12 cellular contexts compared by ENCODE assay signal in genomic region chr14:70988452-70988851, GRCh38.
DNase-seq lines count a peak whose midpoint lies in the region; ATAC-seq, FAIRE-seq and TF ChIP-seq lines count a peak whose summit lies in the region.
"Had no signal": no experiment of that assay in that cellular context is flagged by ENCODE, and none has a peak within 500 bp of the region (broad histone marks: within the 10 kb centered on the region; RNA-seq: fewer than 3 reads in every experiment).

No MANE protein-coding gene starts in this region.

- H3K36me3 ChIP-seq in CD4-positive, CD25-positive, alpha-beta regulatory T cell (ENCODE audit: control insufficient read depth, insufficient read depth, low read length), result peaks cover 5% of the 10 kb centered on the region
- H3K36me3 ChIP-seq in H1 (ENCODE audit: control insufficient read depth in 2 of 4, insufficient read depth in 4 of 4, low read length in 3 of 4), result no peaks in the 10 kb centered on the region
- H3K36me3 ChIP-seq in colonic mucosa, result no peaks in the 10 kb centered on the region

- H3K9ac ChIP-seq in H1 (replicated peaks in 1 of 4; ENCODE audit: extremely low read depth in 1 of 4, low read depth in 3 of 4, low read length in 3 of 4) (no peak overlapping the region), colonic mucosa (ENCODE audit: low read depth in 2 of 2, low read length in 2 of 2) (no peak overlapping the region)

- H4K8ac ChIP-seq in H1 (ENCODE audit: extremely low read depth, insufficient read depth, low read length), result peak overlapping the region; percentile 45; the same call in 1 of the 2 replicates

- H4K5ac ChIP-seq in H1 (ENCODE audit: insufficient read length, low read depth, low read length), result no peak overlapping the region

- H3K4me2 ChIP-seq in H1 (ENCODE audit: insufficient read depth in 1 of 2, low read depth in 2 of 2, low read length in 2 of 2), result no peak overlapping the region

- intact Hi-C loops in activated CD4-positive, alpha-beta memory T cell treated with anti-CD3 and anti-CD28 coated beads for 36 hours (cut with micrococcal nuclease), result no loop called here
- intact Hi-C loops in colonic mucosa (cut with DNase I), result no loop called here

- no peak for TF ChIP-seq RAD21 in H1 (IDR thresholded peaks at IDR 0.05 in 1 of 2, conservative IDR thresholded peaks at IDR 0.05 in 1 of 2; ENCODE audit: low read depth in 2 of 2, low read length in 2 of 2)

- peak; percentile 55 to 64 for ATAC-seq in CD4-positive, CD25-positive, alpha-beta regulatory T cell (ENCODE audit: low read depth in 2 of 2)
- no peak for ATAC-seq in GM18909 (IDR thresholded peaks at IDR 0.05; ENCODE audit: poor library complexity, unreplicated experiment)

- peak overlapping the region; percentile 83 to 90 (median 86) for H3K4me3 Mint-ChIP-seq in CD4-positive, CD25-positive, alpha-beta regulatory T cell
- peak overlapping the region; percentile 64 for H3K4me3 Mint-ChIP-seq in activated CD4-positive, alpha-beta memory T cell treated with anti-CD3 and anti-CD28 coated beads for 36 hours

- POLR2A ChIA-PET in activated CD4-positive, alpha-beta memory T cell treated with anti-CD3 and anti-CD28 coated beads for 36 hours (lab: Charles Lee), result interaction anchor here (0.8 kb wide), 1 partner anchor 11 kb away, joined by 3 read pairs; no protein-coding TSS in a partner anchor
- POLR2A ChIA-PET in H1 (lab: Charles Lee; ENCODE audit: partially characterized antibody), result interaction anchor here (0.7 kb wide), 1 partner anchor 35 kb away, joined by 3 read pairs; no protein-coding TSS in a partner anchor

- peak overlapping the region; percentile 87 for H3K23ac ChIP-seq in H1 (ENCODE audit: insufficient read length)

- CTCF ChIA-PET in activated CD4-positive, alpha-beta memory T cell treated with anti-CD3 and anti-CD28 coated beads for 36 hours (lab: Charles Lee), result interaction anchor here (0.7 to 1.4 kb wide), 3 partner anchors 9 to 171 kb away, joined by 3 to 4 read pairs (median 3); partner anchors contain the start of gene PCNX1
- CTCF ChIA-PET in H1 (lab: Charles Lee; ENCODE audit: partially characterized antibody), result interaction anchor here (0.6 kb wide), 1 partner anchor 1898 kb away, joined by 3 read pairs; no protein-coding TSS in a partner anchor

- H3K14ac ChIP-seq in H1 (ENCODE audit: insufficient read length), result no peak overlapping the region

- TF ChIP-seq POLR2A in H1 (IDR thresholded peaks at IDR 0.05; ENCODE audit: control extremely low read depth in 1 of 2, low read depth in 2 of 2, low read length in 2 of 2), result no peak

- H2AFZ ChIP-seq in H1 (ENCODE audit: low read length), result no peak overlapping the region

- H3K36me3 Mint-ChIP-seq in CD4-positive, CD25-positive, alpha-beta regulatory T cell, result peaks cover 20% of the 10 kb centered on the region
- peaks cover 13% of the 10 kb centered on the region for H3K36me3 Mint-ChIP-seq in activated CD4-positive, alpha-beta memory T cell treated with anti-CD3 and anti-CD28 coated beads for 36 hours

- FAIRE-seq in H1 (lab: Jason Lieb, UNC), result no peak

- no peaks in the 10 kb centered on the region for H3K27me3 ChIP-seq in CD4-positive, CD25-positive, alpha-beta regulatory T cell (ENCODE audit: control insufficient read depth, insufficient read depth, low read length)
- H3K27me3 ChIP-seq in H1 (replicated peaks in 1 of 4; ENCODE audit: control insufficient read depth in 3 of 4, extremely low read depth in 1 of 4, insufficient read depth in 3 of 4, low read length in 3 of 4) (no peaks in the 10 kb centered on the region), colonic mucosa (no peaks in the 10 kb centered on the region)
- H3K27me3 ChIP-seq: MG63 had no signal

- H3K56ac ChIP-seq in H1 (replicated peaks; ENCODE audit: insufficient read length, low read depth, low read length), result no peak overlapping the region

- 87% methylated on average over 10 of the region's 10 CpGs; no CpG with 5 or more reads in 1 of the 2 experiments for whole genome bisulfite sequencing in H1 (ENCODE audit: extremely low coverage in 1 of 2, insufficient coverage in 1 of 2, insufficient read length in 1 of 2, insufficient replicate concordance in 2 of 2, low coverage in 1 of 2, low lambda C conversion rate in 2 of 2, missing lambda C conversion rate in 1 of 2), 2 experiments

- no peaks in the 10 kb centered on the region for H3K9me3 ChIP-seq in CD4-positive, CD25-positive, alpha-beta regulatory T cell (ENCODE audit: control insufficient read depth in 2 of 2, low read length in 2 of 2)
- H3K9me3 ChIP-seq in H1 (ENCODE audit: insufficient read depth in 2 of 2, low read depth in 1 of 2, low read length in 1 of 2) (no peaks in the 10 kb centered on the region), colonic mucosa (no peaks in the 10 kb centered on the region)
- H3K9me3 ChIP-seq: MG63 had no signal

- H3K18ac ChIP-seq in H1 (ENCODE audit: extremely low read depth, low read length), result no peak overlapping the region

- H3K27ac ChIP-seq in CD4-positive, CD25-positive, alpha-beta regulatory T cell (ENCODE audit: insufficient read depth, low read length, poor library complexity, severe bottlenecking), result peak overlapping the region; percentile 71
- H3K27ac ChIP-seq in H1 (ENCODE audit: low read depth, low read length) (no peak overlapping the region), colonic mucosa (no peak overlapping the region)

- no peak overlapping the region for H3K4ac ChIP-seq in H1 (replicated peaks; ENCODE audit: insufficient read length, low read depth, low read length)

- H4K91ac ChIP-seq in H1 (replicated peaks; ENCODE audit: insufficient read length, low read length), result no peak overlapping the region

- H3K27me3 Mint-ChIP-seq in CD4-positive, CD25-positive, alpha-beta regulatory T cell, result no peaks in the 10 kb centered on the region
- no peaks in the 10 kb centered on the region for H3K27me3 Mint-ChIP-seq in activated CD4-positive, alpha-beta memory T cell treated with anti-CD3 and anti-CD28 coated beads for 36 hours

- H2BK5ac ChIP-seq in H1 (ENCODE audit: low read depth, low read length), result no peak overlapping the region

- no peaks in the 10 kb centered on the region for H3K23me2 ChIP-seq in H1 (ENCODE audit: low read depth, low read length)

- TF ChIP-seq CTCF in H1 (IDR thresholded peaks at IDR 0.05; ENCODE audit: control extremely low read depth in 1 of 3, insufficient read depth in 1 of 3, low read depth in 1 of 3, low read length in 3 of 3) (no peak), colonic mucosa (IDR thresholded peaks at IDR 0.05) (no peak)

- no peak overlapping the region for H2BK12ac ChIP-seq in H1 (ENCODE audit: low read depth, low read length)

- H2BK20ac ChIP-seq in H1 (ENCODE audit: low read length), result no peak overlapping the region

- no peak overlapping the region for H2AK5ac ChIP-seq in H1 (ENCODE audit: low read depth, low read length)

- H3K9me3 Mint-ChIP-seq in CD4-positive, CD25-positive, alpha-beta regulatory T cell, result no peaks in the 10 kb centered on the region
- H3K9me3 Mint-ChIP-seq in activated CD4-positive, alpha-beta memory T cell treated with anti-CD3 and anti-CD28 coated beads for 36 hours, result no peaks in the 10 kb centered on the region

- H3K4me1 ChIP-seq in CD4-positive, CD25-positive, alpha-beta regulatory T cell (ENCODE audit: control insufficient read depth, insufficient read depth, low read length, poor library complexity, severe bottlenecking), result peaks cover 56% of the 10 kb centered on the region
- no peaks in the 10 kb centered on the region for H3K4me1 ChIP-seq in H1 (replicated peaks in 1 of 4; ENCODE audit: control insufficient read depth in 3 of 4, insufficient read depth in 4 of 4, low read length in 3 of 4)
- no peaks in the 10 kb centered on the region for H3K4me1 ChIP-seq in colonic mucosa

- TF ChIP-seq EP300 in H1 (IDR thresholded peaks at IDR 0.05; ENCODE audit: borderline replicate concordance in 1 of 2, low read depth in 2 of 2, low read length in 2 of 2), result no peak

- H3K4me1 Mint-ChIP-seq in CD4-positive, CD25-positive, alpha-beta regulatory T cell, result peaks cover 24 to 68% (median 42%) of the 10 kb centered on the region in 4 donors
- H3K4me1 Mint-ChIP-seq in activated CD4-positive, alpha-beta memory T cell treated with anti-CD3 and anti-CD28 coated beads for 36 hours (ENCODE audit: low read depth), result peaks cover 34% of the 10 kb centered on the region

- H3K4me3 ChIP-seq in CD4-positive, CD25-positive, alpha-beta regulatory T cell (ENCODE audit: low read depth, low read length), result peak overlapping the region; percentile 93
- H3K4me3 ChIP-seq in GM08714 (ENCODE audit: low read length) (peak overlapping the region; percentile 70; the same call in 1 of the 2 replicates), H1 (ENCODE audit: extremely low read depth in 1 of 4, insufficient read depth in 2 of 4, low read depth in 3 of 4, low read length in 4 of 4) (no peak overlapping the region), colonic mucosa (no peak overlapping the region)
- H3K4me3 ChIP-seq: MG63 had no signal

- H3K79me1 ChIP-seq in H1 (ENCODE audit: low read depth, low read length), result no peaks in the 10 kb centered on the region

- H3K79me2 ChIP-seq in H1 (ENCODE audit: control insufficient read depth in 1 of 2, insufficient read depth in 2 of 2, low read length in 2 of 2), result peaks cover 0 to 10% of the 10 kb centered on the region in 2 experiments; a peak in 2 of 4 replicates

- H2BK15ac ChIP-seq in H1 (ENCODE audit: low read length), result no peak overlapping the region

- H4K20me1 ChIP-seq in H1 (replicated peaks in 1 of 2; ENCODE audit: control insufficient read depth in 1 of 2, insufficient read depth in 2 of 2, low read length in 2 of 2), result peaks cover 2 to 3% of the 10 kb centered on the region in 2 experiments

- peak in 1 of 3 donors; percentile 25 for DNase-seq in CD4-positive, CD25-positive, alpha-beta regulatory T cell
- DNase-seq in activated CD4-positive, alpha-beta memory T cell treated with anti-CD3 and anti-CD28 coated beads for 36 hours, result peak; percentile 60
- DNase-seq in H1 (ENCODE audit: low read depth in 1 of 2, low spot score in 2 of 2) (no peak), dermis blood vessel endothelial cell (no peak), colonic mucosa (no peak), inferior parietal cortex (ENCODE audit: extremely low spot score) (no peak)
- DNase-seq: MG63; NCI-H345; stimulated activated CD4-positive, alpha-beta T cell treated with anti-CD3 and anti-CD28 coated beads, Interleukin-4, amount 100 ng/mL, for 1 hour; T1000 had no signal

- H3K27ac Mint-ChIP-seq in CD4-positive, CD25-positive, alpha-beta regulatory T cell, result peak overlapping the region; percentile 84 to 92 (median 89)
- peak overlapping the region; percentile 72 for H3K27ac Mint-ChIP-seq in activated CD4-positive, alpha-beta memory T cell treated with anti-CD3 and anti-CD28 coated beads for 36 hours

- no peak overlapping the region for H2BK120ac ChIP-seq in H1 (replicated peaks; ENCODE audit: low read depth, low read length)

TF ChIP-seq in H1, 55 proteins besides CTCF, POLR2A, EP300 and RAD21 (continues in another document):
- TF ChIP-seq KDM5A (IDR thresholded peaks at IDR 0.05; ENCODE audit: low read length) (no peak), SAP30 (IDR thresholded peaks at IDR 0.05; ENCODE audit: insufficient read depth, insufficient replicate concordance, low read length) (no peak), RXRA (IDR thresholded peaks at IDR 0.05; ENCODE audit: insufficient read depth, low read depth, low read length) (no peak), CBX8 (IDR thresholded peaks at IDR 0.05; ENCODE audit: borderline replicate concordance, low read depth, low read length) (no peak), RFX5 (IDR thresholded peaks at IDR 0.05; ENCODE audit: borderline replicate concordance, low read depth, low read length) (no peak), SP4 (IDR thresholded peaks at IDR 0.05; ENCODE audit: low read length) (no peak)

Comparison
In these comparisons a context has a peak if more than half of its experiments do, and no peak if none do; other contexts are left out.
1. H3K4me3 ChIP-seq: peak in CD4-positive, CD25-positive, alpha-beta regulatory T cell (single experiment) and GM08714 (single experiment); none in H1 (0 of 4) and colonic mucosa (single experiment).